18 cellular contexts compared by ENCODE assay signal in genomic region chr5:32143991-32144636, GRCh38. TPM values are rescaled to one million over a fixed set of nuclear protein-coding genes. Genes with fewer than 3 reads are reported as not detected.
DNase-seq lines count a peak whose midpoint lies in the region; ATAC-seq and TF ChIP-seq lines count a peak whose summit lies in the region.
"Had no signal": no experiment of that assay in that cellular context is flagged by ENCODE, and none has a peak within 500 bp of the region (broad histone marks: within the 10 kb centered on the region; RNA-seq: fewer than 3 reads in every experiment).

No MANE protein-coding gene starts in this region.

- no peak for ATAC-seq in IMR-90 (ENCODE audit: low read depth)
- no peak for ATAC-seq in HG02759 (IDR thresholded peaks at IDR 0.05; ENCODE audit: unreplicated experiment)
- no peak for ATAC-seq in HG02571 (IDR thresholded peaks at IDR 0.05; ENCODE audit: unreplicated experiment)
- ATAC-seq in HG03139 (IDR thresholded peaks at IDR 0.05; ENCODE audit: unreplicated experiment), result no peak
- ATAC-seq: naive thymus-derived CD8-positive, alpha-beta T cell had no signal

- CTCF ChIA-PET in IMR-90 (lab: Yijun Ruan, JAX), result no interaction called here

- H3K36me3 Mint-ChIP-seq in activated naive CD8-positive, alpha-beta T cell, result peaks cover 6% of the 10 kb centered on the region
- H3K36me3 Mint-ChIP-seq in activated naive CD8-positive, alpha-beta T cell treated with anti-CD3 and anti-CD28 coated beads for 36 hours, result peaks cover 34% of the 10 kb centered on the region
- H3K36me3 Mint-ChIP-seq in chondrocyte (ENCODE audit: low read depth), result peaks cover 1% of the 10 kb centered on the region

- H3K4me2 ChIP-seq in IMR-90 (ENCODE audit: low read depth, low read length), result no peak overlapping the region

- H2AK5ac ChIP-seq in IMR-90 (ENCODE audit: low read depth, low read length), result no peak overlapping the region

- no peak overlapping the region for H2AFZ ChIP-seq in IMR-90 (replicated peaks; ENCODE audit: low read length, poor library complexity)

- no CpG with 5 or more reads among the region's 6 CpGs for WGBS in IMR-90 (ENCODE audit: extremely low coverage in 2 of 2, insufficient read length in 1 of 2), 2 experiments

- H3K9ac ChIP-seq in IMR-90 (ENCODE audit: low read depth, low read length), result no peak overlapping the region

- DNase-seq in activated naive CD8-positive, alpha-beta T cell treated with anti-CD3 and anti-CD28 coated beads for 36 hours, result no peak
- DNase-seq in IMR-90 (peak; percentile 5), chondrocyte (ENCODE audit: low spot score) (no peak), retinal pigment epithelial cell (ENCODE audit: low read depth) (peak; percentile 89)
- DNase-seq: activated CD4-positive, alpha-beta T cell treated with anti-CD3 and anti-CD28 coated beads, Interleukin-2, amount 10 ng/mL, durations not matched to agents 7 days and 5 days; activated naive CD4-positive, alpha-beta T cell treated with anti-CD3 and anti-CD28 coated beads, Interleukin-2, amount 10 ng/mL, durations not matched to agents 7 days and 5 days; colonic mucosa; Kasumi-1; mesenchymal stem cell; naive thymus-derived CD8-positive, alpha-beta T cell; NCI-H1105 treated with DMSO at 0.1 percent for 48 hours; stimulated activated CD4-positive, alpha-beta T cell treated with anti-CD3 and anti-CD28 coated beads, Interleukin-4, amount 100 ng/mL, for 24 hours; SW 1271 had no signal

- no peaks in the 10 kb centered on the region for H3K27me3 Mint-ChIP-seq in activated naive CD8-positive, alpha-beta T cell
- no peaks in the 10 kb centered on the region for H3K27me3 Mint-ChIP-seq in activated naive CD8-positive, alpha-beta T cell treated with anti-CD3 and anti-CD28 coated beads for 36 hours
- H3K27me3 Mint-ChIP-seq in chondrocyte (ENCODE audit: low read depth), result no peaks in the 10 kb centered on the region
- H3K27me3 Mint-ChIP-seq: activated CD4-positive, alpha-beta T cell treated with anti-CD3 and anti-CD28 coated beads, Interleukin-2, amount 10 ng/mL, durations not matched to agents 7 days and 5 days; activated naive CD4-positive, alpha-beta T cell treated with anti-CD3 and anti-CD28 coated beads, Interleukin-2, amount 10 ng/mL, durations not matched to agents 7 days and 5 days; naive thymus-derived CD8-positive, alpha-beta T cell had no signal

- no peak for TF ChIP-seq RAD21 in IMR-90 (IDR thresholded peaks at IDR 0.05; ENCODE audit: low read length)

- H3K79me1 ChIP-seq in IMR-90 (ENCODE audit: low read depth in 1 of 2, low read length in 2 of 2), result peaks cover 18 to 49% of the 10 kb centered on the region in 2 experiments

- H3K27me3 ChIP-seq in IMR-90 (ENCODE audit: control insufficient read depth, insufficient read depth, low read length), result no peaks in the 10 kb centered on the region
- H3K27me3 ChIP-seq: BLaER1 treated with 17β-estradiol and CSF1 and Interleukin-3, amounts not matched to agents 10 nM and 100 nM; colonic mucosa had no signal

- no peak overlapping the region for H3K18ac ChIP-seq in IMR-90 (ENCODE audit: low read depth, low read length)

- H3K4me1 Mint-ChIP-seq in activated naive CD8-positive, alpha-beta T cell (ENCODE audit: low read depth), result peaks cover 53% of the 10 kb centered on the region
- peaks cover 42% of the 10 kb centered on the region for H3K4me1 Mint-ChIP-seq in activated naive CD8-positive, alpha-beta T cell treated with anti-CD3 and anti-CD28 coated beads for 36 hours
- H3K4me1 Mint-ChIP-seq in chondrocyte (ENCODE audit: low read depth), result peaks cover 42% of the 10 kb centered on the region

- H3K23ac ChIP-seq in IMR-90 (ENCODE audit: low read depth, low read length), result no peak overlapping the region

- peak overlapping the region; percentile 73 for H3K27ac Mint-ChIP-seq in activated naive CD8-positive, alpha-beta T cell
- H3K27ac Mint-ChIP-seq in activated naive CD8-positive, alpha-beta T cell treated with anti-CD3 and anti-CD28 coated beads for 36 hours, result no peak overlapping the region
- peak overlapping the region; percentile 29 for H3K27ac Mint-ChIP-seq in chondrocyte (ENCODE audit: unreplicated experiment)
- H3K27ac Mint-ChIP-seq: activated CD4-positive, alpha-beta T cell treated with anti-CD3 and anti-CD28 coated beads, Interleukin-2, amount 10 ng/mL, durations not matched to agents 7 days and 5 days had no signal

- no peak overlapping the region for H2AK9ac ChIP-seq in IMR-90 (replicated peaks; ENCODE audit: low read depth, low read length, poor library complexity)

- no peaks in the 10 kb centered on the region for H3K9me3 Mint-ChIP-seq in activated naive CD8-positive, alpha-beta T cell (ENCODE audit: low read depth)
- H3K9me3 Mint-ChIP-seq in activated naive CD8-positive, alpha-beta T cell treated with anti-CD3 and anti-CD28 coated beads for 36 hours, result no peaks in the 10 kb centered on the region
- no peaks in the 10 kb centered on the region for H3K9me3 Mint-ChIP-seq in chondrocyte (ENCODE audit: low read depth)
- H3K9me3 Mint-ChIP-seq: activated CD4-positive, alpha-beta T cell treated with anti-CD3 and anti-CD28 coated beads, Interleukin-2, amount 10 ng/mL, durations not matched to agents 7 days and 5 days; activated naive CD4-positive, alpha-beta T cell treated with anti-CD3 and anti-CD28 coated beads, Interleukin-2, amount 10 ng/mL, durations not matched to agents 7 days and 5 days had no signal

- in situ Hi-C loops in IMR-90 (cut with MboI; ENCODE audit: low sequenced_read_pairs), result no loop called here

- no peak overlapping the region for H3K14ac ChIP-seq in IMR-90 (replicated peaks; ENCODE audit: low read depth, low read length)

- H3K27ac ChIP-seq in IMR-90 (ENCODE audit: insufficient read depth, low read length), result no peak overlapping the region
- H3K27ac ChIP-seq: BLaER1 treated with 17β-estradiol and CSF1 and Interleukin-3, amounts not matched to agents 10 nM and 100 nM; colonic mucosa had no signal

- POLR2A ChIA-PET in IMR-90 (lab: Charles Lee; ENCODE audit: unreplicated experiment), result no interaction called here

- H3K4ac ChIP-seq in IMR-90 (ENCODE audit: low read depth, low read length), result no peak overlapping the region

- H4K91ac ChIP-seq in IMR-90 (ENCODE audit: insufficient read depth, low read depth, low read length), result no peak overlapping the region

- H3K4me1 ChIP-seq in IMR-90 (ENCODE audit: control insufficient read depth, insufficient read depth, low read length), result peaks cover 12% of the 10 kb centered on the region

- BruUV-seq in IMR-90 (replicated peaks; lab: Mats Ljungman, UMichigan), result no TSS peak

- H2BK5ac ChIP-seq in IMR-90 (ENCODE audit: low read depth, low read length, poor library complexity, severe bottlenecking), result no peak overlapping the region

- H2BK15ac ChIP-seq in IMR-90 (ENCODE audit: low read depth, low read length), result no peak overlapping the region

- H4K20me1 ChIP-seq in IMR-90 (ENCODE audit: insufficient read depth, low read length), result peaks cover 73% of the 10 kb centered on the region

- no peak for TF ChIP-seq POLR2A in IMR-90 (IDR thresholded peaks at IDR 0.05; ENCODE audit: low read depth, low read length)

- peaks cover 12% of the 10 kb centered on the region for H3K9me1 ChIP-seq in IMR-90 (ENCODE audit: insufficient read depth, low read length)

- dilution Hi-C loops in IMR-90 (cut with HindIII; ENCODE audit: low sequenced_read_pairs, unreplicated experiment), result no loop called here

- H3K56ac ChIP-seq in IMR-90 (ENCODE audit: extremely low read depth, insufficient read depth, low read length), result no peak overlapping the region

- no peak overlapping the region for H3K4me3 Mint-ChIP-seq in activated naive CD8-positive, alpha-beta T cell
- H3K4me3 Mint-ChIP-seq in activated naive CD8-positive, alpha-beta T cell treated with anti-CD3 and anti-CD28 coated beads for 36 hours, result no peak overlapping the region
- H3K4me3 Mint-ChIP-seq in chondrocyte (ENCODE audit: unreplicated experiment), result no peak overlapping the region
- H3K4me3 Mint-ChIP-seq: activated CD4-positive, alpha-beta T cell treated with anti-CD3 and anti-CD28 coated beads, Interleukin-2, amount 10 ng/mL, durations not matched to agents 7 days and 5 days; activated naive CD4-positive, alpha-beta T cell treated with anti-CD3 and anti-CD28 coated beads, Interleukin-2, amount 10 ng/mL, durations not matched to agents 7 days and 5 days; naive thymus-derived CD8-positive, alpha-beta T cell had no signal

- H3K4me3 ChIP-seq in IMR-90 (ENCODE audit: insufficient read depth, low read depth, low read length) (no peak overlapping the region), retinal pigment epithelial cell (ENCODE audit: low read length) (no peak overlapping the region)
- H3K4me3 ChIP-seq: BLaER1 treated with 17β-estradiol and CSF1 and Interleukin-3, amounts not matched to agents 10 nM and 100 nM; colonic mucosa had no signal

- no peak for TF ChIP-seq CTCF in IMR-90 (conservative IDR thresholded peaks at IDR 0.05; ENCODE audit: low read depth, low read length)
- TF ChIP-seq CTCF in chondrocyte (IDR thresholded peaks at IDR 0.05), result no peak
- TF ChIP-seq CTCF in retinal pigment epithelial cell (conservative IDR thresholded peaks at IDR 0.05; ENCODE audit: low read depth, low read length), result no peak

- H3K36me3 ChIP-seq in IMR-90 (ENCODE audit: control insufficient read depth, insufficient read depth, low read length), result peaks cover 8% of the 10 kb centered on the region
- H3K36me3 ChIP-seq: colonic mucosa had no signal

- no peak overlapping the region for H4K5ac ChIP-seq in IMR-90 (ENCODE audit: low read depth, low read length)

- no peak overlapping the region for H4K8ac ChIP-seq in IMR-90 (ENCODE audit: low read depth in 2 of 2, low read length in 2 of 2)

- intact Hi-C loops in IMR-90 (cut with micrococcal nuclease), result no loop called here

- H2BK120ac ChIP-seq in IMR-90 (ENCODE audit: low read depth, low read length), result no peak overlapping the region

- no peaks in the 10 kb centered on the region for H3K9me3 ChIP-seq in IMR-90 (ENCODE audit: control insufficient read depth, insufficient read depth, low read length)
- H3K9me3 ChIP-seq: colonic mucosa had no signal

- H2BK20ac ChIP-seq in IMR-90 (ENCODE audit: low read depth, low read length), result no peak overlapping the region

TF ChIP-seq in IMR-90, 13 proteins besides CTCF, POLR2A, EP300 and RAD21 (continues in another document):
- TF ChIP-seq RFX5 (IDR thresholded peaks at IDR 0.05; ENCODE audit: low read depth, low read length), result no peak
- TF ChIP-seq MXI1 (IDR thresholded peaks at IDR 0.05; ENCODE audit: borderline replicate concordance, low read depth, low read length), result no peak

RNA-seq across cellular contexts. Expression of gene GOLPH3, which starts 30.0 kb away (rescaled TPM):
- total RNA-seq in activated naive CD8-positive, alpha-beta T cell treated with anti-CD3 and anti-CD28 coated beads for 36 hours, result 10 to 100 TPM; 68.0 to 72.6 TPM
- total RNA-seq in IMR-90 (2012; rRNA removed) (38.2 and 59.7 TPM in 2 replicates), chondrocyte (95.2 to 110 TPM (median 106 TPM) in 3 replicates)
- polyA plus RNA-seq in IMR-90 (2012; rRNA removed), result 32.9 and 41.3 TPM in 2 replicates
- 13.1 and 45.1 TPM in 2 replicates for polyA plus RNA-seq in IMR-90 (2012; cell fraction: cytosol; rRNA removed)
- 29.5 and 36.1 TPM in 2 replicates for polyA plus RNA-seq in IMR-90 (2012; cell fraction: nucleus; rRNA removed; ENCODE audit: low replicate concordance)

Comparison
In these comparisons a context has a peak if more than half of its experiments do, and no peak if none do; other contexts are left out.
1. DNase-seq: peak in IMR-90 (single experiment) and retinal pigment epithelial cell (single experiment); none in activated naive CD8-positive, alpha-beta T cell treated with anti-CD3 and anti-CD28 coated beads for 36 hours (single experiment) and chondrocyte (single experiment).